Comparison of ENCODE assay signal across 1 cellular context in the genomic region with DNA sequence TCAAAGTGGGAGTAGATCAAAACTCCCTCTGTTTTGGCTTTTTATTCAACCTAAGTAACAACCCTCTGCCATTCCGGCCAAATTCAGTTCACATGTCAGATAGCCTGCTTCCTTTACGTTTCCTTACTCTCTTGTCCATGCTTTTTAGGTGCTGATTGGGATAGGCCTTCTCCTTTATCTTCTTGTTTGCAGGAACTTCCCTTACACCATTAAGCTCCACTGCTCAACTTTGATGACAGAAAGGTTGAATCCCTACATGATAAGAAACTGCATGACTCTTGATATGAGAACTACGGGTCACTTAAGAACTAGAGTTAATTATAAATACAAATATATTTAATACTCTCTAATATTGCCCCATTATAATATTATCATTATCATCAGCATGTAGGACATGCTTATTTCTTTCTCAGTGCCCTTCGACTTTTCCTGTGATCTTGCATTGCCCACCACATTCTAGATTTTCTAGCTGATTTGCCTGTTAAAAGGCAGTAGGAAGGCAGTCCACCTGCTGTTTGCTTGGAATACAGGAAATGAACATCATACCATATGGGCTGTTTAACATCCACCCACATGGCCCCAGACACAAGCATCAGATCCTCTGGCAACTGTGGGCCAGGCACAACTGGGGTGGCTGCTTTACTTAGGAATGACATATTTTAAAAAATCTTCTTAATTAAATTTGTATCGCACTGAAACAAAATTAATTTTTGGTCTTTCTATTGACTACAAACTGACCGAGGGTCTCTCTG.
TF ChIP-seq lines count a peak whose summit lies in the region.

No MANE protein-coding gene starts in this region.

TF ChIP-seq in SK-N-SH treated with all-trans-retinoic acid at 6 μM for 48 hours, 23 proteins besides CTCF, POLR2A, EP300 and RAD21 (continued from another document):
- TF ChIP-seq, protein P1, sequence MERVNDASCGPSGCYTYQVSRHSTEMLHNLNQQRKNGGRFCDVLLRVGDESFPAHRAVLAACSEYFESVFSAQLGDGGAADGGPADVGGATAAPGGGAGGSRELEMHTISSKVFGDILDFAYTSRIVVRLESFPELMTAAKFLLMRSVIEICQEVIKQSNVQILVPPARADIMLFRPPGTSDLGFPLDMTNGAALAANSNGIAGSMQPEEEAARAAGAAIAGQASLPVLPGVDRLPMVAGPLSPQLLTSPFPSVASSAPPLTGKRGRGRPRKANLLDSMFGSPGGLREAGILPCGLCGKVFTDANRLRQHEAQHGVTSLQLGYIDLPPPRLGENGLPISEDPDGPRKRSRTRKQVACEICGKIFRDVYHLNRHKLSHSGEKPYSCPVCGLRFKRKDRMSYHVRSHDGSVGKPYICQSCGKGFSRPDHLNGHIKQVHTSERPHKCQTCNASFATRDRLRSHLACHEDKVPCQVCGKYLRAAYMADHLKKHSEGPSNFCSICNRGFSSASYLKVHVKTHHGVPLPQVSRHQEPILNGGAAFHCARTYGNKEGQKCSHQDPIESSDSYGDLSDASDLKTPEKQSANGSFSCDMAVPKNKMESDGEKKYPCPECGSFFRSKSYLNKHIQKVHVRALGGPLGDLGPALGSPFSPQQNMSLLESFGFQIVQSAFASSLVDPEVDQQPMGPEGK (CRISPR knock-in tag; IDR thresholded peaks at IDR 0.05; ENCODE audit: borderline replicate concordance) = no peak
